8 cellular contexts compared by ENCODE assay signal in the genomic region with DNA sequence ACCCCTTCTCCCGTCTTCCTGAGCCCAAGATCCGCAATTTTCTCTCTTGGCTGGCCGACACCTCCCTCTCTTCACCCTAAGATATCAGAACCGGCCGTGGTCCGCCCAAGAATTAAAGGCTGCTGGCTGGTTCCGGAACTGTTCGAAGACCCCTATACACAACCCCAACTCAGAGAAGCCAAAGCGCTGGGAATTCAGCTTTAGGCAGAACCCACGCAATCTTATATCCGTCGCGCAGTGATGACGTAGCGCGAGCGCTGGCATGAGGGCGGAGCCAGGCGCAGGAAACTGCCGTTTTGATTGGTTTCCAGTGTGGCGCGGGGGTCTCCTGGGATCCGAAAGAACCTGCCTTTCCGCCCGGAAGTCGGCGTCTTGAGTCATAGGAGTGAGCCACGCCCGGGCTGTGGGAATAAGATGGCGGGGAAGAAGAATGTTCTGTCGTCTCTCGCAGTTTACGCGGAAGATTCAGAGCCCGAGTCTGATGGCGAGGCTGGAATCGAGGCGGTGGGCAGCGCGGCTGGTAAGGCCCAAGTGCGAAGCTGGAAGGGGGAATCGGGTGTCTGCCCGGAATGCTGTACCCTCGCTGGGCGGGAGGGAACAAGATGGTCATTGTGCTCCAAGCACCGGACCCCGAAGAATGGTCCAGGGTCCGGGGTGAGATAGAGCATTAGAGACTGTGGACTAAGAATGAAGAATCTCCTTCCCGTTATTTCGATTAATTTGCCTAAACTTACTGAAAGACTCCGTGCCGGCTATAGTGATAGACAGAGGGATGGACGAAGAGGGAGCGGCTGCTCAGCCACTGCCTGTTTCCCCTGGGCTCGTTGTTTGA. TPM values are rescaled to one million over a fixed set of nuclear protein-coding genes. Genes with fewer than 3 reads are reported as not detected.
DNase-seq lines count a peak whose midpoint lies in the region; ATAC-seq, FAIRE-seq and TF ChIP-seq lines count a peak whose summit lies in the region.

A gene (minus strand): TSS at position 196 of the 832 bp plus-strand sequence. CDS start 597 bp downstream, outside the sequence.
A gene (plus strand): TSS at position 380 of the 832 bp plus-strand sequence. CDS start 35 bp downstream, at position 415.

- peak; percentile 96 for DNase-seq in CMK (ENCODE audit: low read depth)
- peak; percentile 99 for DNase-seq in HTR-8/SVneo (ENCODE audit: insufficient read length, low spot score)
- peak; percentile 98 for DNase-seq in NOMO-1 treated with DMSO at 0.1 percent for 48 hours (lab: John Stamatoyannopoulos, UW; ENCODE audit: unreplicated experiment)
- DNase-seq in effector CD8-positive, alpha-beta T cell (lab: John Stamatoyannopoulos, UW) = peak; percentile 98
- DNase-seq in lung (ENCODE audit: low spot score) = peak; percentile 98
- DNase-seq in stimulated activated CD4-positive, alpha-beta T cell treated with anti-CD3 and anti-CD28 coated beads, TNF-alpha, amount 100 ng/mL, for 4 hours (ENCODE audit: low read depth in 3 of 3) = peak; percentile 93 to 98 (median 93)

- peaks cover 14 to 17% of the 10 kb centered on the region in 2 donors for H3K36me3 ChIP-seq in lung (ENCODE audit: control insufficient read depth in 2 of 2, insufficient read depth in 2 of 2, low read length in 2 of 2)

- CTCF ChIA-PET in activated CD8-positive, alpha-beta memory T cell treated with anti-CD3 and anti-CD28 coated beads for 36 hours (lab: Charles Lee) = interaction anchor here (1.6 to 3.4 kb wide), 5 partner anchors 21 to 87 kb away, joined by 4 to 17 read pairs (median 5); a partner anchor contains a TSS

- ATAC-seq in GM21360 (IDR thresholded peaks at IDR 0.05; ENCODE audit: unreplicated experiment) (peak; percentile 63), lung (ENCODE audit: insufficient read depth, low FRiP score) (peak; percentile 95)

- H3K27me3 ChIP-seq in lung (ENCODE audit: control insufficient read depth, insufficient read depth) = no peaks in the 10 kb centered on the region

- H3K9me3 ChIP-seq in lung (ENCODE audit: control insufficient read depth in 2 of 2, insufficient read depth in 1 of 2, low read length in 1 of 2) = peaks cover 0 to 3% of the 10 kb centered on the region in 2 donors

- peaks cover 3 to 5% of the 10 kb centered on the region in 2 donors for H3K4me1 ChIP-seq in lung (ENCODE audit: control insufficient read depth in 2 of 2, insufficient read depth in 2 of 2, low read length in 2 of 2)

- POLR2A ChIA-PET in activated CD8-positive, alpha-beta memory T cell treated with anti-CD3 and anti-CD28 coated beads for 36 hours (lab: Charles Lee) = interaction anchor here (0.5 to 0.6 kb wide), 2 partner anchors 11 to 176 kb away, joined by 3 read pairs; no protein-coding TSS in a partner anchor

- WGBS in lung, 2 donors = 0% methylated on average over 55 of the region's 55 CpGs

- TF ChIP-seq CTCF in lung (IDR thresholded peaks at IDR 0.05; ENCODE audit: control extremely low read depth, extremely low read depth) = no peak

- H3K4me3 ChIP-seq in lung = peak within 1 kb of the TSS; percentile 93

- peak within 1 kb of the TSS; percentile 92 to 95 for H3K27ac ChIP-seq in lung (ENCODE audit: low read depth in 1 of 2, low read length in 1 of 2)

- peak; percentile 92 for FAIRE-seq in HTR-8/SVneo (lab: Jason Lieb, UNC)

RNA-seq across cellular contexts. Expression of the first gene that starts in this region (rescaled TPM):
- 10 to 100 TPM; 27.6 to 29.5 TPM for total RNA-seq in activated CD8-positive, alpha-beta memory T cell treated with anti-CD3 and anti-CD28 coated beads for 36 hours
- 10 to 100 TPM; 31.2 to 32.5 TPM for total RNA-seq in lung
- polyA plus RNA-seq in lung = 10 to 100 TPM; 16.4 to 28.5 TPM

RNA-seq across cellular contexts. Expression of the second gene that starts in this region (rescaled TPM):
- total RNA-seq in activated CD8-positive, alpha-beta memory T cell treated with anti-CD3 and anti-CD28 coated beads for 36 hours = 100 to 1,000 TPM in 1 of 2 experiments, 10 to 100 TPM in 1; 98.1 to 103 TPM
- total RNA-seq in lung = 10 to 100 TPM; 46.5 to 82.9 TPM
- polyA plus RNA-seq in lung = 10 to 100 TPM; 71.9 to 82.8 TPM

Comparison
In these comparisons a context has a peak if more than half of its experiments do, and no peak if none do; other contexts are left out.
1. Peak in every context shown above with its lines: DNase-seq, ATAC-seq, H3K4me3 ChIP-seq and H3K27ac ChIP-seq.